In the genomic region with DNA sequence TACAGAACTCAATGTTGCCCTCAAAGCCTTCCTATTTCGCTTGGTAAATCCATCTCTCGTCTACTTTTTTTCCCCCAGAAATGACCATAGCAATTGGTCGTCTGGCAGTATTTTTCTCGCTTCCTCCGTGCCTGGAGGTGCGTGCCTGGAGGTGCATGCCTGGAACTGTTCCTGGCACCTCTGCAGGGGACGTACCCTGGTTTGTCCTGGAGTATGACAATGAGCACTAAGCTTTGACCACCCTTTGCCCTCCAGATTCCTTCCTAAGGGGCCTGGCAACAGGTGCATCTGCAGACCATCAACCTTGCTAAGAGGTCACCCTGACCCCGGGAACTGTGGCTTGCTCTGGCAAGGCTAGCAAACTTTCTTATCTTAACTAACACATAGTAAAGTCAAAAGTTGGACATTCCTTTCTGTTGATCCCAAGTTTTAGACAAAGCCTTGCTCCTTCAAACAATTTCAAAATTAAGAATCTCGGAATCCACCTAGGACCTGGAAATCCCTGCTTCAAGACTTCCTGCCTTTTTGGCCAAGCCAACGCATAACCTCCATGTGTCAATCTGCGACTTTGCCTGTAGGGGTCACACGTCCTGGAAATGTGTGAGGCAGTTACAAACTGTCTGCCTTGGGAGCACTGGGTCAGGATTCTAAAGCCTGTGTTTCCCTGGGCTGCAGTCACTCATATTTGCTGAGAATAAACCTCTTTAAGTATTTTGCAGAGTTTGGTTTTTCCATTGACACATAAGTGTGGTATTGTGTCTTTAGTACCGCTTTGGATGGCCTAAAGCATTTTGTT, we compare ENCODE assay signal across 1 cellular context.
TF ChIP-seq lines count a peak whose summit lies in the region.

No MANE protein-coding gene starts in this region.

TF ChIP-seq in WTC11, 78 proteins besides CTCF, POLR2A, EP300 and RAD21 (continued from another document):
- TF ChIP-seq, protein P1, sequence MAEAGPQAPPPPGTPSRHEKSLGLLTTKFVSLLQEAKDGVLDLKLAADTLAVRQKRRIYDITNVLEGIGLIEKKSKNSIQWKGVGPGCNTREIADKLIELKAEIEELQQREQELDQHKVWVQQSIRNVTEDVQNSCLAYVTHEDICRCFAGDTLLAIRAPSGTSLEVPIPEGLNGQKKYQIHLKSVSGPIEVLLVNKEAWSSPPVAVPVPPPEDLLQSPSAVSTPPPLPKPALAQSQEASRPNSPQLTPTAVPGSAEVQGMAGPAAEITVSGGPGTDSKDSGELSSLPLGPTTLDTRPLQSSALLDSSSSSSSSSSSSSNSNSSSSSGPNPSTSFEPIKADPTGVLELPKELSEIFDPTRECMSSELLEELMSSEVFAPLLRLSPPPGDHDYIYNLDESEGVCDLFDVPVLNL (CRISPR knock-in tag; IDR thresholded peaks at IDR 0.05; ENCODE audit: borderline replicate concordance, low read depth) = no peak
- TF ChIP-seq, protein P2, sequence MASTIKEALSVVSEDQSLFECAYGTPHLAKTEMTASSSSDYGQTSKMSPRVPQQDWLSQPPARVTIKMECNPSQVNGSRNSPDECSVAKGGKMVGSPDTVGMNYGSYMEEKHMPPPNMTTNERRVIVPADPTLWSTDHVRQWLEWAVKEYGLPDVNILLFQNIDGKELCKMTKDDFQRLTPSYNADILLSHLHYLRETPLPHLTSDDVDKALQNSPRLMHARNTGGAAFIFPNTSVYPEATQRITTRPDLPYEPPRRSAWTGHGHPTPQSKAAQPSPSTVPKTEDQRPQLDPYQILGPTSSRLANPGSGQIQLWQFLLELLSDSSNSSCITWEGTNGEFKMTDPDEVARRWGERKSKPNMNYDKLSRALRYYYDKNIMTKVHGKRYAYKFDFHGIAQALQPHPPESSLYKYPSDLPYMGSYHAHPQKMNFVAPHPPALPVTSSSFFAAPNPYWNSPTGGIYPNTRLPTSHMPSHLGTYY (CRISPR knock-in tag; IDR thresholded peaks at IDR 0.05) = no peak
- no peak for TF ChIP-seq MXD4 (CRISPR knock-in tag; IDR thresholded peaks at IDR 0.05; ENCODE audit: borderline replicate concordance)
- no peak for TF ChIP-seq NFE2L1 (CRISPR knock-in tag; IDR thresholded peaks at IDR 0.05)
- TF ChIP-seq, protein P3, sequence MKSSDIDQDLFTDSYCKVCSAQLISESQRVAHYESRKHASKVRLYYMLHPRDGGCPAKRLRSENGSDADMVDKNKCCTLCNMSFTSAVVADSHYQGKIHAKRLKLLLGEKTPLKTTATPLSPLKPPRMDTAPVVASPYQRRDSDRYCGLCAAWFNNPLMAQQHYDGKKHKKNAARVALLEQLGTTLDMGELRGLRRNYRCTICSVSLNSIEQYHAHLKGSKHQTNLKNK (CRISPR knock-in tag; IDR thresholded peaks at IDR 0.05) = no peak
- TF ChIP-seq MYBL2 (CRISPR knock-in tag; IDR thresholded peaks at IDR 0.05) = no peak
- TF ChIP-seq, protein P4, sequence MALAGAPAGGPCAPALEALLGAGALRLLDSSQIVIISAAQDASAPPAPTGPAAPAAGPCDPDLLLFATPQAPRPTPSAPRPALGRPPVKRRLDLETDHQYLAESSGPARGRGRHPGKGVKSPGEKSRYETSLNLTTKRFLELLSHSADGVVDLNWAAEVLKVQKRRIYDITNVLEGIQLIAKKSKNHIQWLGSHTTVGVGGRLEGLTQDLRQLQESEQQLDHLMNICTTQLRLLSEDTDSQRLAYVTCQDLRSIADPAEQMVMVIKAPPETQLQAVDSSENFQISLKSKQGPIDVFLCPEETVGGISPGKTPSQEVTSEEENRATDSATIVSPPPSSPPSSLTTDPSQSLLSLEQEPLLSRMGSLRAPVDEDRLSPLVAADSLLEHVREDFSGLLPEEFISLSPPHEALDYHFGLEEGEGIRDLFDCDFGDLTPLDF (CRISPR knock-in tag; IDR thresholded peaks at IDR 0.05) = no peak
- TF ChIP-seq CBFB (CRISPR knock-in tag; IDR thresholded peaks at IDR 0.05; ENCODE audit: low read depth) = no peak
- TF ChIP-seq ZNF138 (CRISPR knock-in tag; conservative IDR thresholded peaks at IDR 0.05) = no peak
- TF ChIP-seq, protein P5, sequence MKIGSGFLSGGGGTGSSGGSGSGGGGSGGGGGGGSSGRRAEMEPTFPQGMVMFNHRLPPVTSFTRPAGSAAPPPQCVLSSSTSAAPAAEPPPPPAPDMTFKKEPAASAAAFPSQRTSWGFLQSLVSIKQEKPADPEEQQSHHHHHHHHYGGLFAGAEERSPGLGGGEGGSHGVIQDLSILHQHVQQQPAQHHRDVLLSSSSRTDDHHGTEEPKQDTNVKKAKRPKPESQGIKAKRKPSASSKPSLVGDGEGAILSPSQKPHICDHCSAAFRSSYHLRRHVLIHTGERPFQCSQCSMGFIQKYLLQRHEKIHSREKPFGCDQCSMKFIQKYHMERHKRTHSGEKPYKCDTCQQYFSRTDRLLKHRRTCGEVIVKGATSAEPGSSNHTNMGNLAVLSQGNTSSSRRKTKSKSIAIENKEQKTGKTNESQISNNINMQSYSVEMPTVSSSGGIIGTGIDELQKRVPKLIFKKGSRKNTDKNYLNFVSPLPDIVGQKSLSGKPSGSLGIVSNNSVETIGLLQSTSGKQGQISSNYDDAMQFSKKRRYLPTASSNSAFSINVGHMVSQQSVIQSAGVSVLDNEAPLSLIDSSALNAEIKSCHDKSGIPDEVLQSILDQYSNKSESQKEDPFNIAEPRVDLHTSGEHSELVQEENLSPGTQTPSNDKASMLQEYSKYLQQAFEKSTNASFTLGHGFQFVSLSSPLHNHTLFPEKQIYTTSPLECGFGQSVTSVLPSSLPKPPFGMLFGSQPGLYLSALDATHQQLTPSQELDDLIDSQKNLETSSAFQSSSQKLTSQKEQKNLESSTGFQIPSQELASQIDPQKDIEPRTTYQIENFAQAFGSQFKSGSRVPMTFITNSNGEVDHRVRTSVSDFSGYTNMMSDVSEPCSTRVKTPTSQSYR (CRISPR knock-in tag; IDR thresholded peaks at IDR 0.05) = no peak
